Comparison of ENCODE assay signal across 2 cellular contexts in genomic region chr14:38837333-38838048, GRCh38.
TF ChIP-seq lines count a peak whose summit lies in the region.

No MANE protein-coding gene starts in this region.

TF ChIP-seq in GM23338, 12 proteins besides CTCF, POLR2A, EP300 and RAD21 (continued from another document):
- TF ChIP-seq ZNF462 (CRISPR knock-in tag; IDR thresholded peaks at IDR 0.05): no peak
- no peak for TF ChIP-seq EZH2phosphoT487 (IDR thresholded peaks at IDR 0.05; ENCODE audit: unreplicated experiment)
- TF ChIP-seq ETS1 (IDR thresholded peaks at IDR 0.05): no peak
- no peak for TF ChIP-seq REST (IDR thresholded peaks at IDR 0.05; ENCODE audit: unreplicated experiment)

TF ChIP-seq in IMR-90, 13 proteins besides CTCF, POLR2A, EP300 and RAD21 (continued from another document):
- TF ChIP-seq MAZ (IDR thresholded peaks at IDR 0.05; ENCODE audit: borderline replicate concordance, low read depth, low read length): no peak
- no peak for TF ChIP-seq RFX5 (IDR thresholded peaks at IDR 0.05; ENCODE audit: low read depth, low read length)
